ENCODE assay signal across 9 cellular contexts in the genomic region with DNA sequence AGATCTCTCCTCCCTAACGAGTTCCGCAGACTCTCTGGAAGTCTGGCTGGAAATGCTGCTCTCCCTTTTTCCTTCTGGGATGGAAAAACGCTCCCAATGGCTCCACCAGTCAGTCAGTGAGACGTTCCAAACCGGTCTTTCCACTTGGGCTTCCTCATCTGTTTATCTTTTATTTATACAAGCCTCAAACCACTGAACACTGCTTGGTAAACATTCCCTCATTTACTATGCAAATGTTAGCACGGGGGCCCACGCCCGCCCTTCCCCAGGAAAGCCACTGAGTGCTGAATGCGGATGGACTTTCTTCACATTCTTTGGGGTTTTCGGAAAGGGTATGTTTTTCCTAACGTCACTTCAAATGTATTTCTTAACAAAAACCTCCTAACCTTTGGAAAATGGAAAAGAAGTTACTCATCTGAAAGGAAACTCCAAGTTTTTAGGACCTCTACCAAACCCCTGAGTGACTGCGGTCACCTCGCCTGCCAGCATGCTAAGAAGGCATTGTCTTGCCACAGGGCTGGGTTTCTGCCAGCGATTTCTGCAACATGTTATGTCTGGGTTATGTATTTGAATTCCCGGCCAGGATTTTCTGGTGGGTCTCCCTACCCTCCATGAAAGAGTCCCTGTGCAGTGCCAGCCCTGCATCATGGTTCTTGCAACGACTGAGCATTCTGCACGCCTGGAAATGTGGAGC. TPM values are rescaled to one million over a fixed set of nuclear protein-coding genes. Genes with fewer than 3 reads are reported as not detected.
A peak's percentile ranks its signal among the peaks of the same experiment; 100 is the strongest.
DNase-seq lines count a peak whose midpoint lies in the region; ATAC-seq and TF ChIP-seq lines count a peak whose summit lies in the region.
"Had no signal": no experiment of that assay in that cellular context is flagged by ENCODE, and none has a peak within 500 bp of the region (broad histone marks: within the 10 kb centered on the region; RNA-seq: fewer than 3 reads in every experiment).

No MANE protein-coding gene starts in this region.

- H3K4me1 ChIP-seq in prostate gland (replicated peaks): peaks cover 16% of the 10 kb centered on the region
- no peaks in the 10 kb centered on the region for H3K4me1 ChIP-seq in gastrocnemius medialis

- H3K27me3 ChIP-seq in prostate gland (replicated peaks; ENCODE audit: insufficient read depth) (no peaks in the 10 kb centered on the region), gastrocnemius medialis (no peaks in the 10 kb centered on the region)

- TF ChIP-seq CTCF in prostate gland (IDR thresholded peaks at IDR 0.05): no peak
- TF ChIP-seq CTCF in gastrocnemius medialis (IDR thresholded peaks at IDR 0.05 in 4 of 5, conservative IDR thresholded peaks at IDR 0.05 in 1 of 5): no peak

- H3K4me3 ChIP-seq in prostate gland (peak overlapping the region in 1 of 2 donors; percentile 4), gastrocnemius medialis (no peak overlapping the region)

- in situ Hi-C loops in gastrocnemius medialis (cut with MboI; ENCODE audit: low sequenced_read_pairs in 4 of 4): no loop called here

- 29% methylated on average over 17 of the region's 17 CpGs for WGBS in prostate gland

- DNase-seq in ELR (ENCODE audit: low read depth) (peak; percentile 56), NCI-H510A (lab: John Stamatoyannopoulos, UW) (peak; percentile 94), epidermal melanocyte (ENCODE audit: insufficient read length, low spot score) (peak; percentile 61), prostate gland (ENCODE audit: low spot score) (peak; percentile 93), cerebellum (ENCODE audit: low spot score) (no peak), gastrocnemius medialis (no peak)
- DNase-seq: kidney glomerular epithelial cell had no signal

- peak overlapping the region; percentile 71 to 84 for H3K27ac ChIP-seq in prostate gland
- no peak overlapping the region for H3K27ac ChIP-seq in gastrocnemius medialis

- ATAC-seq in HG02970 (IDR thresholded peaks at IDR 0.05; ENCODE audit: low FRiP score, unreplicated experiment): no peak
- ATAC-seq in HG03196 (IDR thresholded peaks at IDR 0.05; ENCODE audit: unreplicated experiment): no peak
- no peak for ATAC-seq in gastrocnemius medialis

- H3K9me3 ChIP-seq in prostate gland: no peaks in the 10 kb centered on the region
- no peaks in the 10 kb centered on the region for H3K9me3 ChIP-seq in gastrocnemius medialis

- TF ChIP-seq POLR2A in prostate gland (IDR thresholded peaks at IDR 0.05) (no peak), gastrocnemius medialis (IDR thresholded peaks at IDR 0.05) (no peak)

- intact Hi-C loops in prostate gland (cut with DNase I): no loop called here
- intact Hi-C loops in gastrocnemius medialis (cut with DNase I; ENCODE audit: low total_unique reads): no loop called here

- no peaks in the 10 kb centered on the region for H3K36me3 ChIP-seq in prostate gland
- H3K36me3 ChIP-seq in gastrocnemius medialis: no peaks in the 10 kb centered on the region

RNA-seq across cellular contexts. Expression of gene UMODL1, which starts 14.0 kb away (rescaled TPM):
- under 1 TPM; 0.14 to 0.57 TPM for total RNA-seq in prostate gland
- total RNA-seq in cerebellum: 0.09 TPM
- total RNA-seq in gastrocnemius medialis: under 1 TPM in 1 of 4 donors, not detected in 3; 0.13 TPM

RNA-seq across cellular contexts. Expression of gene ZBTB21, which starts 47.0 kb away (rescaled TPM):
- total RNA-seq in prostate gland (10 to 100 TPM; 12.3 to 13.6 TPM), cerebellum (13.3 TPM), gastrocnemius medialis (1 to 10 TPM; 1.9 to 5.0 (median 4.0) TPM)

Comparison
In these comparisons a context has a peak if more than half of its experiments do, and no peak if none do; other contexts are left out.
1. DNase-seq: peak in ELR (single experiment), NCI-H510A (single experiment), epidermal melanocyte (single experiment) and prostate gland (single experiment); none in cerebellum (single experiment) and gastrocnemius medialis (0 of 2).
2. H3K27ac ChIP-seq: peak in prostate gland (2 of 2); none in gastrocnemius medialis (0 of 4).